9 cellular contexts compared by ENCODE assay signal in genomic region chr16:5490499-5490898, GRCh38.
DNase-seq lines count a peak whose midpoint lies in the region; ATAC-seq, FAIRE-seq and TF ChIP-seq lines count a peak whose summit lies in the region.
"Had no signal": no experiment of that assay in that cellular context is flagged by ENCODE, and none has a peak within 500 bp of the region (broad histone marks: within the 10 kb centered on the region; RNA-seq: fewer than 3 reads in every experiment).

No MANE protein-coding gene starts in this region.

- ATAC-seq in A549 (peak in 1 of 2 experiments; percentile 73; a peak in 3 of 6 replicates), GM21717 (IDR thresholded peaks at IDR 0.05; ENCODE audit: unreplicated experiment) (no peak), HG03095 (IDR thresholded peaks at IDR 0.05; ENCODE audit: unreplicated experiment) (no peak), GM19452 (IDR thresholded peaks at IDR 0.05; ENCODE audit: unreplicated experiment) (no peak)

- no peak overlapping the region for H3K27ac ChIP-seq in A549

- H3K4me2 ChIP-seq in A549, result no peak overlapping the region

- H3K4me3 ChIP-seq in A549, result no peak overlapping the region
- no peak overlapping the region for H3K4me3 ChIP-seq in epithelial cell of proximal tubule (ENCODE audit: low read depth, low read length)

- no peak for TF ChIP-seq EP300 in A549 (IDR thresholded peaks at IDR 0.05)

- no peak for FAIRE-seq in A549 (lab: Jason Lieb, UNC)
- FAIRE-seq: colon had no signal

- TF ChIP-seq POLR2A in A549 (IDR thresholded peaks at IDR 0.05; ENCODE audit: low read length), result no peak

- peak; percentile 38 for TF ChIP-seq CTCF in A549 (IDR thresholded peaks at IDR 0.05)
- peak; percentile 45 for TF ChIP-seq CTCF in epithelial cell of proximal tubule (conservative IDR thresholded peaks at IDR 0.05; ENCODE audit: low read depth, low read length)

- WGBS in A549 (ENCODE audit: missing lambda C conversion rate), result 5% methylated on average over 18 of the region's 18 CpGs

- CTCF ChIA-PET in A549 (lab: Yijun Ruan, JAX), result interaction anchor here (0.6 to 2.7 kb wide), 14 partner anchors 11 to 253 kb away, joined by 3 to 11 read pairs (median 3); no protein-coding TSS in a partner anchor

- no peaks in the 10 kb centered on the region for H3K4me1 ChIP-seq in A549

- peak; percentile 33 to 64; a peak in 2 of 5 replicates for TF ChIP-seq RAD21 in A549 (conservative IDR thresholded peaks at IDR 0.05 in 1 of 2, IDR thresholded peaks at IDR 0.05 in 1 of 2)

- POLR2A ChIA-PET in A549 (lab: Yijun Ruan, JAX), result no interaction called here

- DNase-seq in A549 (ENCODE audit: low read depth in 1 of 2, low spot score in 1 of 2) (peak; percentile 9 to 48), DMS153 treated with DMSO at 0.1 percent for 48 hours (lab: John Stamatoyannopoulos, UW; ENCODE audit: unreplicated experiment) (peak; percentile 29), NCI-H82 treated with DMSO at 0.1 percent for 48 hours (lab: John Stamatoyannopoulos, UW; ENCODE audit: unreplicated experiment) (peak; percentile 10), epithelial cell of proximal tubule (ENCODE audit: low read depth) (no peak), retina (peak; percentile 82)

- H3K9me3 ChIP-seq in A549, result no peaks in the 10 kb centered on the region

TF ChIP-seq in A549, 52 proteins besides CTCF, POLR2A, EP300 and RAD21:
- TF ChIP-seq KDM5A (IDR thresholded peaks at IDR 0.05) (no peak), MAX (IDR thresholded peaks at IDR 0.05) (0 out of 2 replicates have a peak, but pooled peaks have one; percentile 23), CBX8 (IDR thresholded peaks at IDR 0.05) (no peak)
